Comparison of ENCODE assay signal across 1 cellular context in the genomic region with DNA sequence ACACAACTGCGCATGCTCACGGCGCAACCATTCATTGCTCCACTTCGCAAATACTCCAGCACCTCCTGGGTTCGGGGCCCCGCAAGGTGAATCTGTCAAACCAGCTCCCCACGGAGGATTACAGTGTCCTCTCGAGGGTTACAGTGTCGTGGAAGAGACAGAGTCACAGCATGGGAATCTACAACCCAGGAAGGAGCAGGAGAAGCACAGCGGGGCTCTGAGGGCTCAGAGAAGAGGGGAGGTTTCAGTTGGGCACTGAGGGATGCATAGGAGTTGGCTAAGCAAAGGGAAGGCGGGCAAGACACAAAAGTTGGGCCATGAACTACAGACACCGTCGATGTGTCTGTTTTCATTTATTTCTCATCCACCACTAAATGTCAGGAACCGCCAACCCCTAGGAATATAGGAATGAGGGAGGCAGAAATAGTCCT.
TF ChIP-seq lines count a peak whose summit lies in the region.

No MANE protein-coding gene starts in this region.

TF ChIP-seq in endothelial cell of umbilical vein, 7 proteins besides CTCF, POLR2A, EP300 and RAD21 (continued from another document):
- TF ChIP-seq MYC (IDR thresholded peaks at IDR 0.05; ENCODE audit: low read depth, low read length): no peak
